Comparison of ENCODE assay signal across 20 cellular contexts in genomic region chr9:12680341-12680740, GRCh38. TPM values are rescaled to one million over a fixed set of nuclear protein-coding genes. Genes with fewer than 3 reads are reported as not detected.
DNase-seq lines count a peak whose midpoint lies in the region; ATAC-seq and TF ChIP-seq lines count a peak whose summit lies in the region.
"Had no signal": no experiment of that assay in that cellular context is flagged by ENCODE, and none has a peak within 500 bp of the region (broad histone marks: within the 10 kb centered on the region; RNA-seq: fewer than 3 reads in every experiment).

No MANE protein-coding gene starts in this region.

- H3K4me1 ChIP-seq in A673 (ENCODE audit: insufficient read depth, low read length, poor library complexity, severe bottlenecking) = peaks cover 9% of the 10 kb centered on the region
- H3K4me1 ChIP-seq in HUES6 (ENCODE audit: control insufficient read depth, insufficient read depth, low read length) = peaks cover 19% of the 10 kb centered on the region; the same call in 1 of the 2 replicates
- H3K4me1 ChIP-seq in CD8-positive, alpha-beta memory T cell (ENCODE audit: insufficient read depth, low read length) = no peaks in the 10 kb centered on the region
- H3K4me1 ChIP-seq: pancreas had no signal

- in situ Hi-C loops in astrocyte of the spinal cord (cut with HindIII; ENCODE audit: low sequenced_read_pairs) = no loop called here

- BruUV-seq in A673 (replicated peaks; lab: Mats Ljungman, UMichigan) = no TSS peak

- H3K27ac ChIP-seq in A673 (ENCODE audit: low read depth, low read length, poor library complexity, severe bottlenecking) (no peak overlapping the region), HUES6 (ENCODE audit: low read depth, low read length) (peak overlapping the region; percentile 70; the same call in 1 of the 2 replicates)
- no peak overlapping the region for H3K27ac ChIP-seq in CD8-positive, alpha-beta memory T cell (ENCODE audit: low read depth, low read length)
- H3K27ac ChIP-seq: cardiac muscle cell, pancreas had no signal

- H3K36me3 ChIP-seq in A673 (ENCODE audit: insufficient read depth, low read length, poor library complexity, severe bottlenecking) (no peaks in the 10 kb centered on the region), HUES6 (ENCODE audit: control insufficient read depth, insufficient read depth, low read length) (no peaks in the 10 kb centered on the region)
- no peaks in the 10 kb centered on the region for H3K36me3 ChIP-seq in CD8-positive, alpha-beta memory T cell (ENCODE audit: insufficient read depth, low read length)
- H3K36me3 ChIP-seq: cardiac muscle cell, pancreas had no signal

- H3K27ac Mint-ChIP-seq in activated naive CD4-positive, alpha-beta T cell treated with anti-CD3 and anti-CD28 coated beads, Interleukin-2, amount 10 ng/mL, durations not matched to agents 7 days and 5 days = no peak overlapping the region
- H3K27ac Mint-ChIP-seq in CD8-positive, alpha-beta memory T cell = no peak overlapping the region

- H3K4me1 Mint-ChIP-seq in activated naive CD4-positive, alpha-beta T cell treated with anti-CD3 and anti-CD28 coated beads, Interleukin-2, amount 10 ng/mL, durations not matched to agents 7 days and 5 days = no peaks in the 10 kb centered on the region
- no peaks in the 10 kb centered on the region for H3K4me1 Mint-ChIP-seq in CD8-positive, alpha-beta memory T cell

- H3K9ac ChIP-seq in HUES6 (ENCODE audit: low read length) = no peak overlapping the region

- H3K27me3 ChIP-seq in A673 (replicated peaks; ENCODE audit: insufficient read depth, low read depth, low read length, poor library complexity) (no peaks in the 10 kb centered on the region), HUES6 (ENCODE audit: control insufficient read depth, insufficient read depth, low read length) (no peaks in the 10 kb centered on the region)
- H3K27me3 ChIP-seq in CD8-positive, alpha-beta memory T cell (ENCODE audit: insufficient read depth, low read length, poor library complexity, severe bottlenecking) = no peaks in the 10 kb centered on the region
- H3K27me3 ChIP-seq: cardiac muscle cell, pancreas had no signal

- POLR2A ChIA-PET in A673 (lab: Charles Lee; ENCODE audit: low non-redundant PET) = no interaction called here
- POLR2A ChIA-PET in CD8-positive, alpha-beta memory T cell (lab: Charles Lee) = no interaction called here

- DNase-seq in A673 (ENCODE audit: low spot score) (peak; percentile 48), astrocyte of the spinal cord (ENCODE audit: low read depth, low spot score) (peak; percentile 36), kidney tubule cell (ENCODE audit: low spot score) (peak; percentile 10)
- no peak for DNase-seq in activated naive CD4-positive, alpha-beta T cell treated with anti-CD3 and anti-CD28 coated beads, Interleukin-2, amount 10 ng/mL, durations not matched to agents 7 days and 5 days
- no peak for DNase-seq in CD8-positive, alpha-beta memory T cell
- no peak for DNase-seq in NK-92 treated with Interleukin-12 subunit alpha and Interleukin-12 subunit beta, amount 100 ng/mL, for 24 hours (lab: John Stamatoyannopoulos, UW)
- DNase-seq: activated CD4-positive, alpha-beta T cell treated with anti-CD3 and anti-CD28 coated beads, Interleukin-2, amount 50 U/mL, for 4 hours; activated effector memory CD4-positive, alpha-beta T cell treated with anti-CD3 and anti-CD28 coated beads, Interleukin-2, amount 50 U/mL, for 16 hours; DMS79; NCI-H1105; pancreas; stimulated activated CD4-positive, alpha-beta T cell treated with anti-CD3 and anti-CD28 coated beads, Interleukin-12 subunit alpha, Interleukin-12 subunit beta, amount 100 ng/mL, for 4 hours had no signal

- intact Hi-C loops in A673 (cut with micrococcal nuclease; ENCODE audit: unreplicated experiment) = no loop called here

- H3K4me3 Mint-ChIP-seq in activated naive CD4-positive, alpha-beta T cell treated with anti-CD3 and anti-CD28 coated beads, Interleukin-2, amount 10 ng/mL, durations not matched to agents 7 days and 5 days = no peak overlapping the region
- no peak overlapping the region for H3K4me3 Mint-ChIP-seq in CD8-positive, alpha-beta memory T cell

- no peaks in the 10 kb centered on the region for H3K36me3 Mint-ChIP-seq in activated naive CD4-positive, alpha-beta T cell treated with anti-CD3 and anti-CD28 coated beads, Interleukin-2, amount 10 ng/mL, durations not matched to agents 7 days and 5 days
- no peaks in the 10 kb centered on the region for H3K36me3 Mint-ChIP-seq in CD8-positive, alpha-beta memory T cell

- H3K4me3 ChIP-seq in A673 (ENCODE audit: low read depth, low read length, poor library complexity, severe bottlenecking) (no peak overlapping the region), HUES6 (ENCODE audit: low read depth, low read length) (no peak overlapping the region), astrocyte of the spinal cord (ENCODE audit: low read depth, low read length) (no peak overlapping the region)
- H3K4me3 ChIP-seq in CD8-positive, alpha-beta memory T cell (ENCODE audit: low read length) = no peak overlapping the region
- H3K4me3 ChIP-seq: cardiac muscle cell, pancreas had no signal

- peaks cover 7% of the 10 kb centered on the region for H3K9me3 Mint-ChIP-seq in activated naive CD4-positive, alpha-beta T cell treated with anti-CD3 and anti-CD28 coated beads, Interleukin-2, amount 10 ng/mL, durations not matched to agents 7 days and 5 days
- H3K9me3 Mint-ChIP-seq in CD8-positive, alpha-beta memory T cell = peaks cover 10 to 49% (median 22%) of the 10 kb centered on the region in 5 donors

- CTCF ChIA-PET in A673 (lab: Charles Lee) = no interaction called here
- CTCF ChIA-PET in activated naive CD4-positive, alpha-beta T cell treated with anti-CD3 and anti-CD28 coated beads, Interleukin-2, amount 10 ng/mL, durations not matched to agents 7 days and 5 days (lab: Charles Lee) = no interaction called here
- CTCF ChIA-PET in CD8-positive, alpha-beta memory T cell (lab: Charles Lee) = no interaction called here

- ATAC-seq in HG02759 (IDR thresholded peaks at IDR 0.05; ENCODE audit: unreplicated experiment) = no peak
- ATAC-seq: Panc1, pancreas had no signal

- TF ChIP-seq CTCF in A673 (conservative IDR thresholded peaks at IDR 0.05; ENCODE audit: low read depth, low read length) (no peak), astrocyte of the spinal cord (IDR thresholded peaks at IDR 0.05; ENCODE audit: low read depth, low read length) (no peak)

- H3K27me3 Mint-ChIP-seq in activated naive CD4-positive, alpha-beta T cell treated with anti-CD3 and anti-CD28 coated beads, Interleukin-2, amount 10 ng/mL, durations not matched to agents 7 days and 5 days = no peaks in the 10 kb centered on the region
- no peaks in the 10 kb centered on the region for H3K27me3 Mint-ChIP-seq in CD8-positive, alpha-beta memory T cell

- H3K9me3 ChIP-seq in A673 (ENCODE audit: low read depth, low read length, poor library complexity, severe bottlenecking) (no peaks in the 10 kb centered on the region), HUES6 (ENCODE audit: control insufficient read depth, insufficient read depth, low read depth, low read length) (no peaks in the 10 kb centered on the region)
- H3K9me3 ChIP-seq in CD8-positive, alpha-beta memory T cell (ENCODE audit: low read length) = no peaks in the 10 kb centered on the region
- H3K9me3 ChIP-seq: pancreas had no signal

RNA-seq across cellular contexts. Expression of gene TYRP1, which starts 12.8 kb away (rescaled TPM):
- 0.94 and 1.5 TPM in 2 replicates for total RNA-seq in A673 (2021)
- not detected for total RNA-seq in CD8-positive, alpha-beta memory T cell
- polyA plus RNA-seq in CD8-positive, alpha-beta memory T cell = not detected
- total RNA-seq: epithelial cell of proximal tubule, HT-29, mesenteric fat pad, NCI-H460 had no signal

Comparison
In these comparisons a context has a peak if more than half of its experiments do, and no peak if none do; other contexts are left out.
1. DNase-seq: peak in A673 (single experiment), astrocyte of the spinal cord (single experiment) and kidney tubule cell (single experiment); none in activated naive CD4-positive, alpha-beta T cell treated with anti-CD3 and anti-CD28 coated beads, Interleukin-2, amount 10 ng/mL, durations not matched to agents 7 days and 5 days (single experiment), CD8-positive, alpha-beta memory T cell (0 of 5) and NK-92 treated with Interleukin-12 subunit alpha and Interleukin-12 subunit beta, amount 100 ng/mL, for 24 hours (single experiment).